Comparison of ENCODE assay signal across 20 cellular contexts in genomic region chr9:128107971-128108783, GRCh38. TPM values are rescaled to one million over a fixed set of nuclear protein-coding genes. Genes with fewer than 3 reads are reported as not detected.
DNase-seq lines count a peak whose midpoint lies in the region; ATAC-seq and TF ChIP-seq lines count a peak whose summit lies in the region.
"Had no signal": no experiment of that assay in that cellular context is flagged by ENCODE, and none has a peak within 500 bp of the region (broad histone marks: within the 10 kb centered on the region; RNA-seq: fewer than 3 reads in every experiment).

No MANE protein-coding gene starts in this region.

- no peaks in the 10 kb centered on the region for H3K9me3 Mint-ChIP-seq in activated T-cell treated with anti-CD3 and anti-CD28 coated beads, Interleukin-2, amount 50 U/mL, for 72 hours
- H3K9me3 Mint-ChIP-seq: activated B cell treated with CpG ODN at 0.5 μM for 24 hours; CD4-positive, alpha-beta memory T cell; naive thymus-derived CD4-positive, alpha-beta T cell had no signal

- H3K27ac Mint-ChIP-seq in activated T-cell treated with anti-CD3 and anti-CD28 coated beads, Interleukin-2, amount 50 U/mL, for 72 hours: peak overlapping the region; percentile 33
- H3K27ac Mint-ChIP-seq: activated B cell treated with CpG ODN at 0.5 μM for 24 hours had no signal

- intact Hi-C loops in right cardiac atrium (cut with DNase I): no loop called here

- no peak for DNase-seq in activated T-cell treated with anti-CD3 and anti-CD28 coated beads, Interleukin-2, amount 50 U/mL, for 72 hours
- no peak for DNase-seq in activated T-cell treated with anti-CD3 and anti-CD28 coated beads, Interleukin-2, amount 50 U/mL, for 48 hours
- DNase-seq in RWPE1 (ENCODE audit: low spot score) (no peak), right cardiac atrium (peak in 2 of 3 donors; percentile 4 to 33), dedifferentiated amniotic fluid mesenchymal stem cell (ENCODE audit: extremely low spot score) (no peak), omental fat pad (ENCODE audit: low spot score) (no peak)
- DNase-seq: activated B cell treated with CpG ODN at 0.5 μM for 24 hours; activated naive CD4-positive, alpha-beta T cell treated with anti-CD3 and anti-CD28 coated beads, Interleukin-2, amount 50 U/mL, for 16 hours; CD4-positive, alpha-beta memory T cell; EL; GOT3; MV-4-11; naive thymus-derived CD4-positive, alpha-beta T cell; retina; stimulated activated CD4-positive, alpha-beta T cell treated with anti-CD3 and anti-CD28 coated beads, Interleukin-4, amount 100 ng/mL, for 1 hour; stimulated activated CD8-positive, alpha-beta memory T cell treated with anti-CD3 and anti-CD28 coated beads, Interleukin-4, amount 100 ng/mL, for 48 hours; upper lobe of right lung had no signal

- H3K27ac ChIP-seq in RWPE1 (peak overlapping the region; percentile 37), right cardiac atrium (ENCODE audit: low read length) (no peak overlapping the region), skeletal muscle tissue (ENCODE audit: low read depth, low read length) (peak overlapping the region; percentile 93)
- H3K27ac ChIP-seq: upper lobe of right lung had no signal

- peaks cover 2 to 5% of the 10 kb centered on the region in 2 donors for H3K36me3 Mint-ChIP-seq in activated T-cell treated with anti-CD3 and anti-CD28 coated beads, Interleukin-2, amount 50 U/mL, for 72 hours (ENCODE audit: insufficient read depth in 2 of 2)

- no peaks in the 10 kb centered on the region for H3K4me1 ChIP-seq in right cardiac atrium (ENCODE audit: control insufficient read depth, insufficient read depth, low read length)
- peaks cover 66 to 84% (median 80%) of the 10 kb centered on the region in 3 donors for H3K4me1 ChIP-seq in skeletal muscle tissue (ENCODE audit: control insufficient read depth in 3 of 3, insufficient read depth in 3 of 3, low read length in 3 of 3)

- no peak overlapping the region for H3K4me3 ChIP-seq in right cardiac atrium (ENCODE audit: low read length)
- peak overlapping the region in 1 of 3 donors; percentile 54 for H3K4me3 ChIP-seq in skeletal muscle tissue (ENCODE audit: low read length in 3 of 3)
- H3K4me3 ChIP-seq: upper lobe of right lung had no signal

- 82% methylated on average over 14 of the region's 14 CpGs for WGBS in right cardiac atrium

- no peaks in the 10 kb centered on the region for H3K27me3 Mint-ChIP-seq in activated T-cell treated with anti-CD3 and anti-CD28 coated beads, Interleukin-2, amount 50 U/mL, for 72 hours (ENCODE audit: low read depth)
- H3K27me3 Mint-ChIP-seq: activated B cell treated with CpG ODN at 0.5 μM for 24 hours; CD4-positive, alpha-beta memory T cell; naive thymus-derived CD4-positive, alpha-beta T cell had no signal

- no peak overlapping the region for H3K4me3 Mint-ChIP-seq in activated T-cell treated with anti-CD3 and anti-CD28 coated beads, Interleukin-2, amount 50 U/mL, for 72 hours
- H3K4me3 Mint-ChIP-seq: activated B cell treated with CpG ODN at 0.5 μM for 24 hours; CD4-positive, alpha-beta memory T cell had no signal

- POLR2A ChIA-PET in RWPE1 (lab: Yijun Ruan, JAX; ENCODE audit: low non-redundant PET): no interaction called here

- ATAC-seq in activated T-cell treated with anti-CD3 and anti-CD28 coated beads, Interleukin-2, amount 50 U/mL, for 72 hours (replicated peaks in 1 of 2): no peak
- no peak for ATAC-seq in right cardiac atrium
- no peak for ATAC-seq in omental fat pad (ENCODE audit: low FRiP score)
- no peak for ATAC-seq in HG03457 (IDR thresholded peaks at IDR 0.05; ENCODE audit: unreplicated experiment)
- ATAC-seq: naive thymus-derived CD4-positive, alpha-beta T cell; upper lobe of right lung had no signal

- peak overlapping the region in 2 of 3 donors; percentile 56 to 84 for H3K9ac ChIP-seq in skeletal muscle tissue (ENCODE audit: low read depth in 1 of 3, low read length in 3 of 3)

- H3K9me3 ChIP-seq in right cardiac atrium (ENCODE audit: control insufficient read depth, low read length) (no peaks in the 10 kb centered on the region), skeletal muscle tissue (ENCODE audit: control insufficient read depth in 3 of 3, low read length in 3 of 3) (no peaks in the 10 kb centered on the region)
- H3K9me3 ChIP-seq: upper lobe of right lung had no signal

- no peaks in the 10 kb centered on the region for H3K27me3 ChIP-seq in right cardiac atrium (ENCODE audit: control insufficient read depth, insufficient read depth)
- H3K27me3 ChIP-seq in skeletal muscle tissue (ENCODE audit: control insufficient read depth in 3 of 3, insufficient read depth in 3 of 3, low read length in 3 of 3): no peaks in the 10 kb centered on the region
- H3K27me3 ChIP-seq: upper lobe of right lung had no signal

- no peak for TF ChIP-seq CTCF in RWPE1 (conservative IDR thresholded peaks at IDR 0.05; ENCODE audit: low read depth)
- TF ChIP-seq CTCF in omental fat pad (IDR thresholded peaks at IDR 0.05): no peak

- CTCF ChIA-PET in RWPE1 (lab: Yijun Ruan, JAX): interaction anchor here (6.6 kb wide), 1 partner anchor 9 kb away, joined by 51 read pairs; no protein-coding TSS in a partner anchor

- H3K4me1 Mint-ChIP-seq in activated T-cell treated with anti-CD3 and anti-CD28 coated beads, Interleukin-2, amount 50 U/mL, for 72 hours (ENCODE audit: low read depth): peaks cover 13% of the 10 kb centered on the region

- peaks cover 36 to 45% (median 37%) of the 10 kb centered on the region in 3 donors for H3K36me3 ChIP-seq in skeletal muscle tissue (ENCODE audit: control insufficient read depth in 3 of 3, insufficient read depth in 3 of 3, low read length in 3 of 3)

RNA-seq across cellular contexts. Expression of gene PTGES2, which starts 19.4 kb away (rescaled TPM):
- total RNA-seq in activated T-cell treated with anti-CD3 and anti-CD28 coated beads, Interleukin-2, amount 50 U/mL, for 72 hours: 10 to 100 TPM; 23.5 to 27.5 TPM
- total RNA-seq in right cardiac atrium (100 to 1,000 TPM; 122 to 128 (median 126) TPM), skeletal muscle tissue (47.5 TPM), omental fat pad (10 to 100 TPM; 34.6 to 59.4 (median 53.0) TPM)
- 162 TPM for polyA plus RNA-seq in right cardiac atrium

RNA-seq across cellular contexts. Expression of gene SLC25A25, which starts 40.1 kb away (rescaled TPM):
- total RNA-seq in activated T-cell treated with anti-CD3 and anti-CD28 coated beads, Interleukin-2, amount 50 U/mL, for 72 hours: 10 to 100 TPM in 1 of 2 donors, 1 to 10 TPM in 1; 9.7 to 11.2 TPM
- 10 to 100 TPM in 1 of 4 donors, 1 to 10 TPM in 3; 6.3 to 16.1 (median 7.0) TPM for total RNA-seq in right cardiac atrium
- polyA plus RNA-seq in right cardiac atrium: 5.8 TPM
- total RNA-seq in skeletal muscle tissue: 13.0 TPM
- 100 to 1,000 TPM in 2 of 4 donors, 10 to 100 TPM in 2; 37.8 to 147 (median 102) TPM for total RNA-seq in omental fat pad

RNA-seq across cellular contexts. Expression of gene NAIF1, which starts 41.1 kb away (rescaled TPM):
- 10 to 100 TPM; 11.9 to 17.9 TPM for total RNA-seq in activated T-cell treated with anti-CD3 and anti-CD28 coated beads, Interleukin-2, amount 50 U/mL, for 72 hours
- total RNA-seq in right cardiac atrium: 1 to 10 TPM; 6.1 to 8.7 (median 6.4) TPM
- polyA plus RNA-seq in right cardiac atrium: 5.0 TPM
- 8.9 TPM for total RNA-seq in skeletal muscle tissue
- 10 to 100 TPM in 1 of 4 donors, 1 to 10 TPM in 3; 5.3 to 13.1 (median 6.7) TPM for total RNA-seq in omental fat pad

RNA-seq across cellular contexts. Expression of gene LCN2, which starts 41.1 kb away (rescaled TPM):
- total RNA-seq in activated T-cell treated with anti-CD3 and anti-CD28 coated beads, Interleukin-2, amount 50 U/mL, for 72 hours: not detected
- total RNA-seq in right cardiac atrium (not detected), skeletal muscle tissue (2.1 TPM), omental fat pad (1 to 10 TPM in 2 of 4 donors, not detected in 2; 1.7 TPM)
- polyA plus RNA-seq in right cardiac atrium: 0.16 TPM
- total RNA-seq: activated B cell treated with CpG ODN at 0.5 μM for 24 hours; CD4-positive, alpha-beta memory T cell; fibroblast of villous mesenchyme; naive thymus-derived CD4-positive, alpha-beta T cell had no signal
- polyA plus RNA-seq: CD4-positive, alpha-beta memory T cell; naive thymus-derived CD4-positive, alpha-beta T cell had no signal

RNA-seq across cellular contexts. Expression of gene BBLN, which starts 51.9 kb away (rescaled TPM):
- 10 to 100 TPM; 72.9 to 81.4 TPM for total RNA-seq in activated T-cell treated with anti-CD3 and anti-CD28 coated beads, Interleukin-2, amount 50 U/mL, for 72 hours
- total RNA-seq in right cardiac atrium (10 to 100 TPM; 41.6 to 58.0 (median 49.1) TPM), skeletal muscle tissue (7.8 TPM), omental fat pad (100 to 1,000 TPM; 117 to 174 (median 138) TPM)
- polyA plus RNA-seq in right cardiac atrium: 138 TPM

Comparison
In these comparisons a context has a peak if more than half of its experiments do, and no peak if none do; other contexts are left out.
1. DNase-seq: peak in right cardiac atrium (2 of 3); none in activated T-cell treated with anti-CD3 and anti-CD28 coated beads, Interleukin-2, amount 50 U/mL, for 72 hours (0 of 2), activated T-cell treated with anti-CD3 and anti-CD28 coated beads, Interleukin-2, amount 50 U/mL, for 48 hours (0 of 2), RWPE1 (single experiment), dedifferentiated amniotic fluid mesenchymal stem cell (single experiment) and omental fat pad (single experiment).